ENCODE assay signal across 38 cellular contexts in the genomic region with DNA sequence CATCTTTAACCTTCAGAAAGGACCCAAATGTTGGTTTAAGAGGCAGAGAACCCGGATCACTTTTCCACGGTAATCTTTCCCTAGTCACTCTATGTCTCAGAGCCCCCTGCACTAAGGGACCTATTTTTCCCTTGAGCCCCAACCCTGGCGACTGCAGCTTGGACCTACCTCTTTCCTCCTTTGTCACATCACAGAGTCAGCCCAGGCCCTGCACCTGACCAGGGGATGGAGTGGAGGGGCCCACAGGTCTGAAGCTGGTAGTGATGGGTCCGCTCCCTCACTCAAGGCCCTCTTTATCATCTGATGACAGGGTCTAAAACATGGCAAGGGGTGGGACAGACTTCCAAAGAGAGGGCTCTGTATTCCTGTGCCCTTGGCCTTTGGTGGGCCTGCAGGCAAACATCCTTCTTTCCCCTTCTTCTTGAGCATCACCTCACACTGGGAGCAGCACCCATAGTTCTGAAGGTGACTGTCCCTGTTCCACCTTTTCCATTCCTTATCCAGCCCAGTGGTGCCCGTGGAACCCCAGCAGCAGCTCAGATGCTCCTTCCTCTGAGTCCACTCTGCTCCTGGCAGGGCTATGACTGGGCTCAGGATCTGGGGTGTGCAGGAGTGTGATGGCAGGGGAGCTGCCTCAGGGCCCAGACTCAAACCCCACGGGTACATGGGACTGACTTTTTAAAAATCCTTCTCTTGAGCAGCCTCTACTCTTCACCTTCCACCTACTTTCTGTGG. TPM values are rescaled to one million over a fixed set of nuclear protein-coding genes. Genes with fewer than 3 reads are reported as not detected.
"Had no signal": no experiment of that assay in that cellular context is flagged by ENCODE, and none has a peak within 500 bp of the region (broad histone marks: within the 10 kb centered on the region; RNA-seq: fewer than 3 reads in every experiment).

No MANE protein-coding gene starts in this region.

- H3K27ac ChIP-seq: brain microvascular endothelial cell, epithelial cell of prostate, esophagus squamous epithelium, gastroesophageal sphincter, heart right ventricle, WERI-Rb-1 had no signal

- H3K36me3 ChIP-seq: brain microvascular endothelial cell, esophagus squamous epithelium, gastroesophageal sphincter, heart right ventricle, WERI-Rb-1 had no signal

- ATAC-seq: activated CD4-positive, CD25-positive, alpha-beta regulatory T cell treated with anti-CD3 and anti-CD28 coated beads, Interleukin-2, amount 50 U/mL, for 24 hours; activated naive CD4-positive, alpha-beta T cell treated with anti-CD3 and anti-CD28 coated beads, Interleukin-2, amount 50 U/mL, for 72 hours; activated T-cell treated with anti-CD3 and anti-CD28 coated beads, Interleukin-2, amount 50 U/mL, for 4 hours; activated T-helper 17 cell treated with anti-CD3 and anti-CD28 coated beads, Interleukin-2, amount 50 U/mL, for 72 hours; effector memory CD8-positive, alpha-beta T cell; gastroesophageal sphincter; heart right ventricle; T-helper 17 cell had no signal

- H3K4me3 ChIP-seq: esophagus squamous epithelium, gastroesophageal sphincter, heart right ventricle had no signal

- H3K27ac Mint-ChIP-seq: activated B cell treated with CpG ODN at 0.5 μM for 24 hours; activated naive CD4-positive, alpha-beta T cell treated with anti-CD3 and anti-CD28 coated beads, Interleukin-2, amount 50 U/mL, for 72 hours; activated naive CD8-positive, alpha-beta T cell treated with anti-CD3 and anti-CD28 coated beads, Interleukin-2, amount 10 ng/mL, durations not matched to agents 7 days and 5 days; activated T-helper 17 cell treated with anti-CD3 and anti-CD28 coated beads, Interleukin-2, amount 50 U/mL, for 72 hours; effector memory CD8-positive, alpha-beta T cell; T-helper 17 cell; T-helper 2 cell treated with Interferon-gamma antibody and Interleukin-4, amounts not matched to agents 5 μg/mL and 100 μg/mL, for 36 hours had no signal

- H3K9me3 ChIP-seq: esophagus squamous epithelium, gastroesophageal sphincter, heart right ventricle had no signal

- H3K9me3 Mint-ChIP-seq: activated B cell treated with CpG ODN at 0.5 μM for 24 hours; activated naive CD4-positive, alpha-beta T cell treated with anti-CD3 and anti-CD28 coated beads, Interleukin-2, amount 50 U/mL, for 72 hours; activated naive CD8-positive, alpha-beta T cell treated with anti-CD3 and anti-CD28 coated beads, Interleukin-2, amount 10 ng/mL, durations not matched to agents 7 days and 5 days; activated T-cell treated with anti-CD3 and anti-CD28 coated beads, Interleukin-2, amount 50 U/mL, for 4 hours; activated T-helper 17 cell treated with anti-CD3 and anti-CD28 coated beads, Interleukin-2, amount 50 U/mL, for 72 hours; central memory CD8-positive, alpha-beta T cell; effector memory CD8-positive, alpha-beta T cell; T-helper 2 cell treated with Interferon-gamma antibody and Interleukin-4, amounts not matched to agents 5 μg/mL and 100 μg/mL, for 36 hours had no signal

- H3K36me3 Mint-ChIP-seq: activated naive CD8-positive, alpha-beta T cell treated with anti-CD3 and anti-CD28 coated beads, Interleukin-2, amount 10 ng/mL, durations not matched to agents 7 days and 5 days had no signal

- H3K4me3 Mint-ChIP-seq: activated B cell treated with CpG ODN at 0.5 μM for 24 hours; activated naive CD8-positive, alpha-beta T cell treated with anti-CD3 and anti-CD28 coated beads, Interleukin-2, amount 10 ng/mL, durations not matched to agents 7 days and 5 days; activated T-cell treated with anti-CD3 and anti-CD28 coated beads, Interleukin-2, amount 50 U/mL, for 4 hours; activated T-helper 17 cell treated with anti-CD3 and anti-CD28 coated beads, Interleukin-2, amount 50 U/mL, for 72 hours; central memory CD8-positive, alpha-beta T cell; effector memory CD8-positive, alpha-beta T cell; T-helper 17 cell; T-helper 2 cell treated with Interferon-gamma antibody and Interleukin-4, amounts not matched to agents 5 μg/mL and 100 μg/mL, for 36 hours had no signal

- DNase-seq: activated B cell treated with CpG ODN at 0.5 μM for 24 hours; activated CD4-positive, alpha-beta T cell treated with anti-CD3 and anti-CD28 coated beads for 48 hours; activated CD4-positive, alpha-beta T cell treated with anti-CD3 and anti-CD28 coated beads, Interleukin-2, amount 50 U/mL, for 1 hour; activated CD4-positive, alpha-beta T cell treated with anti-CD3 and anti-CD28 coated beads, Interleukin-2, amount 50 U/mL, for 48 hours; activated effector memory CD4-positive, alpha-beta T cell treated with Interleukin-2 at 50 U/mL for 16 hours; activated gamma-delta T cell treated with Interleukin-2 at 50 U/mL for 16 hours; activated naive CD4-positive, alpha-beta T cell treated with Interleukin-2 at 50 U/mL for 16 hours; activated naive CD8-positive, alpha-beta T cell treated with anti-CD3 and anti-CD28 coated beads, Interleukin-2, amount 10 ng/mL, durations not matched to agents 7 days and 5 days; activated T-cell treated with anti-CD3 and anti-CD28 coated beads, Interleukin-2, amount 50 U/mL, for 4 hours; amniotic stem cell; anterior cingulate cortex; brain microvascular endothelial cell; cortex of kidney; dermis blood vessel endothelial cell; effector CD4-positive, alpha-beta T cell; effector memory CD8-positive, alpha-beta T cell; esophagus squamous epithelium; foreskin melanocyte; heart right ventricle; SW 1271; T-helper 1 cell; T-helper 17 cell; T1000; WERI-Rb-1 had no signal

RNA-seq across cellular contexts. Expression of gene RAET1L, which starts 6.3 kb away (rescaled TPM):
- total RNA-seq: activated B cell treated with CpG ODN at 0.5 μM for 24 hours; activated naive CD4-positive, alpha-beta T cell treated with anti-CD3 and anti-CD28 coated beads, Interleukin-2, amount 50 U/mL, for 72 hours; activated naive CD8-positive, alpha-beta T cell treated with anti-CD3 and anti-CD28 coated beads, Interleukin-2, amount 10 ng/mL, durations not matched to agents 7 days and 5 days; activated T-cell treated with anti-CD3 and anti-CD28 coated beads, Interleukin-2, amount 50 U/mL, for 4 hours; activated T-helper 17 cell treated with anti-CD3 and anti-CD28 coated beads, Interleukin-2, amount 50 U/mL, for 72 hours; astrocyte; cardiac septum; cerebellum; dermis blood vessel endothelial cell; endothelial cell of umbilical vein; fibroblast of lung; fibroblast of villous mesenchyme; glomerular endothelial cell; heart right ventricle; T-helper 17 cell had no signal
- polyA plus RNA-seq: endothelial cell of umbilical vein, fibroblast of lung had no signal

RNA-seq across cellular contexts. Expression of gene ULBP3, which starts 49.9 kb away (rescaled TPM):
- total RNA-seq: activated naive CD4-positive, alpha-beta T cell treated with anti-CD3 and anti-CD28 coated beads, Interleukin-2, amount 50 U/mL, for 72 hours had no signal
